In the genomic region with DNA sequence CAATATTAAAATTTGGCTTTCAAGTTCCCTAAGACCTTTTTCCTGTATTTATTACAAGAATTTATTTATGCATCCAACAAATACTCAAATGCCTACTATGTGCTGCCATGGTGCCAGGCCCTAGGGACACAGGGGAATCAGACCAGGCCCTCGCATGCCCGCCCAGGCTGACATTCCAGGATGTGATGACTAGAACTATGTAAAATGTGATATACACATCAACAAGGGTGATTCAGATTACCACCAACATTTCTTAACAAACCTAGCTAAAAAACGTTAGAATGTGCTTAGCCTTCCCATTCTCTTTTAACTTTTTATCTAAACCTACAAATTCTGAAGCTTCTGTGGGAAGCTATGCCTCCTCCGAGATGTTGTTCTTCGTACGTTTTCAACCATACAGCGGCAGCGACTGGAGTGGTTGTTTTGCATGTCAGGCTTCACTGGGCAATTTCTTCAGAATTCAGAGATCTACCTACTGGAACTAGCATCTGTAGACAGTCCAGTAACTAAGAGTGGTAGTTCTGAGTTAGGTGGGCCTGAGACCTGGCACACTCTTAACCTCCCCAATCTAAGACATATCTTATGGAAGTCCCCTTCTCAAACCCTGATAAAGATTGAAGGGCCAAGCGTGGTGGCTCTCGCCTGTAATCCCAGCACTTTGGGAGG, we compare ENCODE assay signal across 8 cellular contexts. TPM values are rescaled to one million over a fixed set of nuclear protein-coding genes. Genes with fewer than 3 reads are reported as not detected.
DNase-seq lines count a peak whose midpoint lies in the region; ATAC-seq and TF ChIP-seq lines count a peak whose summit lies in the region.

No MANE protein-coding gene starts in this region.

- H4K91ac ChIP-seq in mesenchymal stem cell (ENCODE audit: low read length) = peak overlapping the region; percentile 77

- no peak overlapping the region for H2AFZ ChIP-seq in mesenchymal stem cell (ENCODE audit: low read depth, low read length)

- H3K4me2 ChIP-seq in mesenchymal stem cell (ENCODE audit: low read length, poor library complexity, severe bottlenecking) = peak overlapping the region; percentile 25

- TF ChIP-seq CTCF in GM13977 (IDR thresholded peaks at IDR 0.05; ENCODE audit: extremely low read depth, insufficient read depth, missing control alignments) (no peak), GM13976 (IDR thresholded peaks at IDR 0.05; ENCODE audit: borderline replicate concordance, control extremely low read depth, extremely low read depth, insufficient read depth, missing control alignments) (no peak)

- H2AK5ac ChIP-seq in mesenchymal stem cell (ENCODE audit: low read length, severe bottlenecking) = peak overlapping the region; percentile 89

- H3K27ac ChIP-seq in mesenchymal stem cell (ENCODE audit: low read length, poor library complexity, severe bottlenecking) = peak overlapping the region; percentile 99
- H3K27ac ChIP-seq in effector memory CD4-positive, alpha-beta T cell (ENCODE audit: insufficient read depth, low read length, poor library complexity, severe bottlenecking) = no peak overlapping the region

- in situ Hi-C loops in GM13977 (cut with MboI; ENCODE audit: low pct_unique_long_range_greater_than_20kb, low sequenced_read_pairs, unreplicated experiment) = no loop called here
- in situ Hi-C loops in GM13976 (cut with MboI; ENCODE audit: low sequenced_read_pairs, unreplicated experiment) = no loop called here

- DNase-seq in GM13977 (ENCODE audit: low spot score) (peak; percentile 56), amniotic epithelial cell (ENCODE audit: low read depth) (peak; percentile 95), mesenchymal stem cell (peak; percentile 88), GM13976 (ENCODE audit: low spot score) (no peak), NCI-H2227 treated with DMSO at 0.1 percent for 48 hours (lab: John Stamatoyannopoulos, UW) (no peak)
- DNase-seq in effector memory CD4-positive, alpha-beta T cell = no peak

- ATAC-seq in HG02981 (IDR thresholded peaks at IDR 0.05; ENCODE audit: unreplicated experiment) (peak; percentile 44), HG02970 (IDR thresholded peaks at IDR 0.05; ENCODE audit: low FRiP score, unreplicated experiment) (no peak)

- WGBS in mesenchymal stem cell = 64% methylated on average over 8 of the region's 10 CpGs

- H3K27me3 ChIP-seq in mesenchymal stem cell (ENCODE audit: control insufficient read depth in 1 of 2, insufficient read depth in 1 of 2, low read length in 2 of 2) = no peaks in the 10 kb centered on the region
- no peaks in the 10 kb centered on the region for H3K27me3 ChIP-seq in effector memory CD4-positive, alpha-beta T cell (replicated peaks; ENCODE audit: control insufficient read depth, insufficient read depth, low read length, poor library complexity, severe bottlenecking)

- H3K4me1 ChIP-seq in mesenchymal stem cell (ENCODE audit: control insufficient read depth, insufficient read depth, low read depth, low read length) = peaks cover 43% of the 10 kb centered on the region
- no peaks in the 10 kb centered on the region for H3K4me1 ChIP-seq in effector memory CD4-positive, alpha-beta T cell (ENCODE audit: control insufficient read depth, insufficient read depth, low read length, poor library complexity, severe bottlenecking)

- no peak overlapping the region for H2BK15ac ChIP-seq in mesenchymal stem cell (ENCODE audit: low read depth, poor library complexity, severe bottlenecking)

- no peak overlapping the region for H4K8ac ChIP-seq in mesenchymal stem cell (ENCODE audit: low read length)

- H3K18ac ChIP-seq in mesenchymal stem cell (ENCODE audit: low read depth in 1 of 2, low read length in 2 of 2) = peak overlapping the region; percentile 79 to 88

- H3K36me3 ChIP-seq in mesenchymal stem cell (ENCODE audit: control insufficient read depth in 1 of 2, insufficient read depth in 2 of 2, low read depth in 1 of 2, low read length in 2 of 2) = peaks cover 0 to 3% of the 10 kb centered on the region in 2 experiments
- no peaks in the 10 kb centered on the region for H3K36me3 ChIP-seq in effector memory CD4-positive, alpha-beta T cell (ENCODE audit: control insufficient read depth, insufficient read depth, low read length)

- peak overlapping the region; percentile 86 for H2BK5ac ChIP-seq in mesenchymal stem cell (ENCODE audit: low read depth, low read length, poor library complexity, severe bottlenecking)

- peak overlapping the region in 1 of 2 experiments; percentile 80 for H2BK12ac ChIP-seq in mesenchymal stem cell (ENCODE audit: low read length in 2 of 2)

- peak overlapping the region; percentile 80 for H2BK120ac ChIP-seq in mesenchymal stem cell (ENCODE audit: low read depth, low read length)

- no peaks in the 10 kb centered on the region for H3K9me3 ChIP-seq in mesenchymal stem cell (ENCODE audit: control insufficient read depth, low read length)
- no peaks in the 10 kb centered on the region for H3K9me3 ChIP-seq in effector memory CD4-positive, alpha-beta T cell (ENCODE audit: control insufficient read depth, low read length)

- H3K4me3 ChIP-seq in mesenchymal stem cell (ENCODE audit: insufficient read depth in 1 of 2, low read depth in 1 of 2, low read length in 2 of 2) = no peak overlapping the region
- H3K4me3 ChIP-seq in effector memory CD4-positive, alpha-beta T cell (ENCODE audit: insufficient read depth, low read depth, low read length, poor library complexity, severe bottlenecking) = no peak overlapping the region

- peak overlapping the region; percentile 65 for H3K9ac ChIP-seq in mesenchymal stem cell (ENCODE audit: low read length)

- no peak overlapping the region for H3K23ac ChIP-seq in mesenchymal stem cell (ENCODE audit: low read length in 2 of 2)

- peak overlapping the region; percentile 15 to 77 for H3K4ac ChIP-seq in mesenchymal stem cell (ENCODE audit: low read depth in 1 of 2, low read length in 2 of 2)

- no peaks in the 10 kb centered on the region for H3K79me1 ChIP-seq in mesenchymal stem cell (replicated peaks; ENCODE audit: low read length, poor library complexity, severe bottlenecking)

- H3K14ac ChIP-seq in mesenchymal stem cell (ENCODE audit: low read length in 2 of 2) = peak overlapping the region in 1 of 2 experiments; percentile 72

RNA-seq across cellular contexts. Expression of a gene that starts 22.1 kb away (rescaled TPM):
- 78.8 TPM for polyA plus RNA-seq in mesenchymal stem cell (2013, experiment 1 of 2)
- polyA plus RNA-seq in mesenchymal stem cell (2013, experiment 2 of 2) = 79.8 TPM

Comparison
In these comparisons a context has a peak if more than half of its experiments do, and no peak if none do; other contexts are left out.
1. DNase-seq: peak in GM13977 (single experiment), amniotic epithelial cell (single experiment) and mesenchymal stem cell (single experiment); none in effector memory CD4-positive, alpha-beta T cell (0 of 3), GM13976 (single experiment) and NCI-H2227 treated with DMSO at 0.1 percent for 48 hours (single experiment).